Comparison of ENCODE assay signal across 19 cellular contexts in the genomic region with DNA sequence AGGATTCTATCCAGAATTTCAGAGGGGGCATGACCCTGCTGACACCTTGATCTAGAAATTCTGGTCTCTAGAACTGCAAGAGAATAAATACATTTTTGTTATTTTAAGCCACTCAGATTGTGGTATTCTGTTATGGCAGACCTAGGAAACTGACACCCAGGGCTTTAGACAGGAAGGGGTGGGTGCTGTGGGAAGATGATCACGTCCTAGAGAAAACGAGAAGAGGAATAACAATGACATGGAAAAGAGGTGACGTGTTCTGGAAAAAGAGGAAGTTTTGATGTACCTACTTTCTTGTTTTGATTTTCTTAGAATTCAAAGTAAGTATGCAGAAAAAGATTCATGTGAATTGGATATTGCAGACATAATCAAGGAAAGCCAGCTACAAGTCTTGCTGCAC.
"Had no signal": no experiment of that assay in that cellular context is flagged by ENCODE, and none has a peak within 500 bp of the region (broad histone marks: within the 10 kb centered on the region; RNA-seq: fewer than 3 reads in every experiment).

No MANE protein-coding gene starts in this region.

- H3K27ac Mint-ChIP-seq: activated naive CD4-positive, alpha-beta T cell treated with anti-CD3 and anti-CD28 coated beads for 36 hours; activated T-helper 2 cell treated with anti-CD3 and anti-CD28 coated beads, Interferon-gamma antibody, Interleukin-2, Interleukin-4, amounts not matched to agents 10 μg/mL and 5 μg/mL and 100 μg/mL, durations not matched to agents 14 hours and 24 hours and 36 hours; progenitor cell of endocrine pancreas had no signal

- H3K27ac ChIP-seq: cardiac muscle cell, esophagus muscularis mucosa, hepatocyte, right atrium auricular region, tibial nerve had no signal

- H3K27me3 ChIP-seq: cardiac muscle cell, esophagus muscularis mucosa, hepatocyte, right atrium auricular region, tibial nerve had no signal

- ATAC-seq: activated CD4-positive, CD25-positive, alpha-beta regulatory T cell treated with anti-CD3 and anti-CD28 coated beads, Interleukin-2, amount 50 U/mL, for 24 hours; naive thymus-derived CD4-positive, alpha-beta T cell had no signal

- H3K4me3 Mint-ChIP-seq: activated naive CD4-positive, alpha-beta T cell treated with anti-CD3 and anti-CD28 coated beads for 36 hours; naive thymus-derived CD4-positive, alpha-beta T cell had no signal

- H3K4me3 ChIP-seq: cardiac muscle cell, esophagus muscularis mucosa, hepatocyte, right atrium auricular region, tibial nerve had no signal

- H3K27me3 Mint-ChIP-seq: progenitor cell of endocrine pancreas had no signal

- H3K4me1 ChIP-seq: esophagus muscularis mucosa, right atrium auricular region had no signal

- H3K9me3 Mint-ChIP-seq: activated naive CD4-positive, alpha-beta T cell treated with anti-CD3 and anti-CD28 coated beads for 36 hours had no signal

- DNase-seq: activated CD4-positive, alpha-beta T cell treated with anti-CD3 and anti-CD28 coated beads, Interleukin-2, amount 50 U/mL, for 4 hours; activated naive CD4-positive, alpha-beta T cell treated with anti-CD3 and anti-CD28 coated beads for 36 hours; islet precursor cell; midbrain; naive thymus-derived CD4-positive, alpha-beta T cell; nucleus accumbens; stimulated activated CD4-positive, alpha-beta T cell treated with anti-CD3 and anti-CD28 coated beads, Interleukin-15, amount 100 ng/mL, for 24 hours; stimulated activated CD4-positive, alpha-beta T cell treated with anti-CD3 and anti-CD28 coated beads, Interleukin-4, amount 100 ng/mL, for 1 hour; stimulated activated naive CD4-positive, alpha-beta T cell treated with Interleukin-2 at 50 U/mL for 16 hours; substantia nigra; T-helper 2 cell had no signal

- H3K36me3 ChIP-seq: cardiac muscle cell, esophagus muscularis mucosa, right atrium auricular region, tibial nerve had no signal
